Comparison of ENCODE assay signal across 18 cellular contexts in genomic region chr21:28561772-28562171, GRCh38.
DNase-seq lines count a peak whose midpoint lies in the region; ATAC-seq, FAIRE-seq and TF ChIP-seq lines count a peak whose summit lies in the region.
"Had no signal": no experiment of that assay in that cellular context is flagged by ENCODE, and none has a peak within 500 bp of the region (broad histone marks: within the 10 kb centered on the region; RNA-seq: fewer than 3 reads in every experiment).

No MANE protein-coding gene starts in this region.

- no peaks in the 10 kb centered on the region for H3K36me3 ChIP-seq in astrocyte (ENCODE audit: insufficient read depth, low read length)
- no peaks in the 10 kb centered on the region for H3K36me3 ChIP-seq in mucosa of descending colon (ENCODE audit: low read depth)
- H3K36me3 ChIP-seq: MG63 had no signal

- no peaks in the 10 kb centered on the region for H3K79me2 ChIP-seq in astrocyte (ENCODE audit: insufficient read depth, low read length)

- no peaks in the 10 kb centered on the region for H4K20me1 ChIP-seq in astrocyte (ENCODE audit: insufficient read depth, low read length)

- peaks cover 2% of the 10 kb centered on the region for H3K36me3 Mint-ChIP-seq in activated CD8-positive, alpha-beta T cell treated with anti-CD3 and anti-CD28 coated beads for 36 hours (ENCODE audit: low read depth)
- peaks cover 8% of the 10 kb centered on the region for H3K36me3 Mint-ChIP-seq in activated CD8-positive, alpha-beta T cell treated with anti-CD3 and anti-CD28 coated beads, Interleukin-2, amount 10 ng/mL, durations not matched to agents 7 days and 5 days (ENCODE audit: low read depth)
- peaks cover 2% of the 10 kb centered on the region for H3K36me3 Mint-ChIP-seq in astrocyte (ENCODE audit: low read depth, unreplicated experiment)
- H3K36me3 Mint-ChIP-seq in stimulated activated memory B cell treated with anti-CD40 and anti-IgM and Interleukin-4, amounts not matched to agents 10 μg/mL and 1 μg/mL and 100 μg/mL, for 72 hours = peaks cover 5% of the 10 kb centered on the region

- no peak overlapping the region for H2AFZ ChIP-seq in astrocyte (ENCODE audit: low read depth, low read length)

- no peak for TF ChIP-seq CTCF in activated CD8-positive, alpha-beta T cell treated with anti-CD3 and anti-CD28 coated beads for 36 hours (IDR thresholded peaks at IDR 0.05)
- TF ChIP-seq CTCF in astrocyte (IDR thresholded peaks at IDR 0.05; ENCODE audit: insufficient read depth, low read depth, low read length) (no peak), mucosa of descending colon (IDR thresholded peaks at IDR 0.05) (no peak)

- CTCF ChIA-PET in activated CD8-positive, alpha-beta T cell treated with anti-CD3 and anti-CD28 coated beads for 36 hours (lab: Charles Lee) = interaction anchor here (3.5 kb wide), 1 partner anchor 183 kb away, joined by 11 read pairs; no protein-coding TSS in a partner anchor
- CTCF ChIA-PET in activated CD8-positive, alpha-beta T cell treated with anti-CD3 and anti-CD28 coated beads, Interleukin-2, amount 10 ng/mL, durations not matched to agents 7 days and 5 days (lab: Charles Lee) = no interaction called here

- H3K27ac Mint-ChIP-seq in activated CD8-positive, alpha-beta T cell treated with anti-CD3 and anti-CD28 coated beads for 36 hours = no peak overlapping the region
- H3K27ac Mint-ChIP-seq in activated CD8-positive, alpha-beta T cell treated with anti-CD3 and anti-CD28 coated beads, Interleukin-2, amount 10 ng/mL, durations not matched to agents 7 days and 5 days = no peak overlapping the region
- no peak overlapping the region for H3K27ac Mint-ChIP-seq in astrocyte (ENCODE audit: unreplicated experiment)
- peak overlapping the region; percentile 5 for H3K27ac Mint-ChIP-seq in stimulated activated memory B cell treated with anti-CD40 and anti-IgM and Interleukin-4, amounts not matched to agents 10 μg/mL and 1 μg/mL and 100 μg/mL, for 72 hours

- peaks cover 20% of the 10 kb centered on the region for H3K4me1 Mint-ChIP-seq in activated CD8-positive, alpha-beta T cell treated with anti-CD3 and anti-CD28 coated beads for 36 hours (ENCODE audit: low read depth)
- H3K4me1 Mint-ChIP-seq in activated CD8-positive, alpha-beta T cell treated with anti-CD3 and anti-CD28 coated beads, Interleukin-2, amount 10 ng/mL, durations not matched to agents 7 days and 5 days (ENCODE audit: low read depth) = peaks cover 18% of the 10 kb centered on the region
- no peaks in the 10 kb centered on the region for H3K4me1 Mint-ChIP-seq in astrocyte (ENCODE audit: low read depth, unreplicated experiment)
- H3K4me1 Mint-ChIP-seq in stimulated activated memory B cell treated with anti-CD40 and anti-IgM and Interleukin-4, amounts not matched to agents 10 μg/mL and 1 μg/mL and 100 μg/mL, for 72 hours = peaks cover 13% of the 10 kb centered on the region

- no peaks in the 10 kb centered on the region for H3K27me3 Mint-ChIP-seq in activated CD8-positive, alpha-beta T cell treated with anti-CD3 and anti-CD28 coated beads for 36 hours
- no peaks in the 10 kb centered on the region for H3K27me3 Mint-ChIP-seq in activated CD8-positive, alpha-beta T cell treated with anti-CD3 and anti-CD28 coated beads, Interleukin-2, amount 10 ng/mL, durations not matched to agents 7 days and 5 days (ENCODE audit: low read depth)
- no peaks in the 10 kb centered on the region for H3K27me3 Mint-ChIP-seq in astrocyte (ENCODE audit: low read depth, unreplicated experiment)
- no peaks in the 10 kb centered on the region for H3K27me3 Mint-ChIP-seq in stimulated activated memory B cell treated with anti-CD40 and anti-IgM and Interleukin-4, amounts not matched to agents 10 μg/mL and 1 μg/mL and 100 μg/mL, for 72 hours

- peak; percentile 37 for ATAC-seq in activated CD8-positive, alpha-beta T cell treated with anti-CD3 and anti-CD28 coated beads for 36 hours
- ATAC-seq in activated CD8-positive, alpha-beta T cell treated with anti-CD3 and anti-CD28 coated beads, Interleukin-2, amount 10 ng/mL, durations not matched to agents 7 days and 5 days = no peak
- ATAC-seq in stimulated activated memory B cell treated with anti-CD40 and anti-IgM and Interleukin-4, amounts not matched to agents 10 μg/mL and 1 μg/mL and 100 μg/mL, for 72 hours = no peak
- ATAC-seq in mucosa of descending colon = no peak
- ATAC-seq: A549, Panc1, Right ventricle myocardium inferior had no signal

- no peak overlapping the region for H3K4me3 ChIP-seq in Jurkat, Clone E6-1 (ENCODE audit: low read length)
- H3K4me3 ChIP-seq in astrocyte (ENCODE audit: insufficient read depth, low read depth, low read length) (no peak overlapping the region), mucosa of descending colon (no peak overlapping the region)
- H3K4me3 ChIP-seq: A549, MG63, SK-N-MC had no signal

- no peak overlapping the region for H3K4me3 Mint-ChIP-seq in activated CD8-positive, alpha-beta T cell treated with anti-CD3 and anti-CD28 coated beads for 36 hours
- H3K4me3 Mint-ChIP-seq in activated CD8-positive, alpha-beta T cell treated with anti-CD3 and anti-CD28 coated beads, Interleukin-2, amount 10 ng/mL, durations not matched to agents 7 days and 5 days = no peak overlapping the region
- H3K4me3 Mint-ChIP-seq in astrocyte (ENCODE audit: unreplicated experiment) = no peak overlapping the region
- no peak overlapping the region for H3K4me3 Mint-ChIP-seq in stimulated activated memory B cell treated with anti-CD40 and anti-IgM and Interleukin-4, amounts not matched to agents 10 μg/mL and 1 μg/mL and 100 μg/mL, for 72 hours

- no peak for DNase-seq in activated CD8-positive, alpha-beta T cell treated with anti-CD3 and anti-CD28 coated beads for 36 hours
- no peak for DNase-seq in activated CD8-positive, alpha-beta T cell treated with anti-CD3 and anti-CD28 coated beads, Interleukin-2, amount 10 ng/mL, durations not matched to agents 7 days and 5 days
- DNase-seq in Jurkat, Clone E6-1 (ENCODE audit: low read depth, low spot score) = peak; percentile 1
- DNase-seq in astrocyte (ENCODE audit: low read depth) = no peak
- DNase-seq in globus pallidus (ENCODE audit: low spot score) = no peak
- no peak for DNase-seq in mucosa of descending colon
- DNase-seq: DMS53, H7, Karpas-422, MG63, NCI-H1417, NCI-H1930 had no signal

- no peak overlapping the region for H3K27ac ChIP-seq in astrocyte (ENCODE audit: low read depth, low read length)
- H3K27ac ChIP-seq: A549, C4-2B, SK-N-MC had no signal

- intact Hi-C loops in activated CD8-positive, alpha-beta T cell treated with anti-CD3 and anti-CD28 coated beads for 36 hours (cut with micrococcal nuclease) = no loop called here
- intact Hi-C loops in mucosa of descending colon (cut with DNase I, micrococcal nuclease) = no loop called here

- peaks cover 7% of the 10 kb centered on the region for H3K9me3 Mint-ChIP-seq in activated CD8-positive, alpha-beta T cell treated with anti-CD3 and anti-CD28 coated beads for 36 hours
- peaks cover 8% of the 10 kb centered on the region for H3K9me3 Mint-ChIP-seq in activated CD8-positive, alpha-beta T cell treated with anti-CD3 and anti-CD28 coated beads, Interleukin-2, amount 10 ng/mL, durations not matched to agents 7 days and 5 days (ENCODE audit: insufficient read depth)
- H3K9me3 Mint-ChIP-seq in astrocyte (ENCODE audit: unreplicated experiment) = peaks cover 16% of the 10 kb centered on the region
- peaks cover 23% of the 10 kb centered on the region for H3K9me3 Mint-ChIP-seq in stimulated activated memory B cell treated with anti-CD40 and anti-IgM and Interleukin-4, amounts not matched to agents 10 μg/mL and 1 μg/mL and 100 μg/mL, for 72 hours

- H3K9me3 ChIP-seq in astrocyte (ENCODE audit: insufficient read depth, low read depth, low read length) (no peaks in the 10 kb centered on the region), mucosa of descending colon (peaks cover 16% of the 10 kb centered on the region)
- H3K9me3 ChIP-seq: A549 had no signal

- H3K27me3 ChIP-seq in astrocyte (ENCODE audit: insufficient read depth, low read length) = no peaks in the 10 kb centered on the region
- H3K27me3 ChIP-seq: MG63 had no signal

- FAIRE-seq in astrocyte (lab: Jason Lieb, UNC) = peak; percentile 64
- FAIRE-seq: A549 had no signal

- POLR2A ChIA-PET in activated CD8-positive, alpha-beta T cell treated with anti-CD3 and anti-CD28 coated beads for 36 hours (lab: Charles Lee) = no interaction called here
- POLR2A ChIA-PET in activated CD8-positive, alpha-beta T cell treated with anti-CD3 and anti-CD28 coated beads, Interleukin-2, amount 10 ng/mL, durations not matched to agents 7 days and 5 days (lab: Charles Lee) = no interaction called here

- H3K9ac ChIP-seq in astrocyte (ENCODE audit: low read length) = no peak overlapping the region

- H3K4me1 ChIP-seq in astrocyte (ENCODE audit: insufficient read depth, low read length) = no peaks in the 10 kb centered on the region
- H3K4me1 ChIP-seq in mucosa of descending colon (ENCODE audit: low read depth) = no peaks in the 10 kb centered on the region
- H3K4me1 ChIP-seq: A549 had no signal

- no peak overlapping the region for H3K4me2 ChIP-seq in astrocyte (ENCODE audit: low read length)
- H3K4me2 ChIP-seq: A549 had no signal
